1 cellular context compared by ENCODE assay signal in the genomic region with DNA sequence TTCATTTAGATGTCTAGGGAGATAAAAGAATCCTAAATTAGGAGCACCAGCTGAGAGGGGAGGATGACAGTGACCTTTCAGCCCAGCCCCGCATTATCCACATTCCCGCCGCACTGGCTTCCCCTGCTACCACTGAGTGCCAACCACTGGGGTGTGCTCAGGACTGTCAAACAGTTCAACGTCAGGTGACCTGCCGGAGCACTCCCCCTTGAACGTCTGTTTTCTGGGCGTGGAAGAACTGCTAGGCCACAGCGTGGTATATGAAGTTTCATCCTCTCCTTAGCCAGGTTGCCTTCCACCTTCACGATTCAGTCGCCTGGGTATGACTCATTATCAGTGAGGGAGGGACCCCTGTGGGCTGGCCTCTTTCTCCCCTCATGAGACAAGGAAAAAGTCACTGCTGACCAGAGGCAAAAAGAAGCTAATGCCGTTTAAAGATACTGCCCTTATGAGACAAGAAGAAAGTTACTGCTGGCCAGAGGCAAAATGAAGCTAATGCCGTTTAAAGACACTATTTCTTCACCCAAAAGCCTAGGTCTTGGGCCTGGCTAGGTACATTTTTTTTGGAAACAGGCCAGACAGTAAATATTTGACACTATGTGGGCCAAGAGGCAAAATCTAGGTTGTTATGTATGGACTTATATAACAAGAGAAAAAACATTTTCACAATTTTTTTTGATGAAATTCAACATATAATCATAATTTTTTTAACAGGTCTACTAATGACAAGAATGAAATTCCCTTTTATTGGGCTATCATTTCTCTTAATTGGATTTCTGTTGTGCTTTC.
TF ChIP-seq lines count a peak whose summit lies in the region.

No MANE protein-coding gene starts in this region.

TF ChIP-seq in SK-N-SH treated with all-trans-retinoic acid at 6 μM for 48 hours, 23 proteins besides CTCF, POLR2A, EP300 and RAD21 (continued from another document):
- TF ChIP-seq, protein P1, sequence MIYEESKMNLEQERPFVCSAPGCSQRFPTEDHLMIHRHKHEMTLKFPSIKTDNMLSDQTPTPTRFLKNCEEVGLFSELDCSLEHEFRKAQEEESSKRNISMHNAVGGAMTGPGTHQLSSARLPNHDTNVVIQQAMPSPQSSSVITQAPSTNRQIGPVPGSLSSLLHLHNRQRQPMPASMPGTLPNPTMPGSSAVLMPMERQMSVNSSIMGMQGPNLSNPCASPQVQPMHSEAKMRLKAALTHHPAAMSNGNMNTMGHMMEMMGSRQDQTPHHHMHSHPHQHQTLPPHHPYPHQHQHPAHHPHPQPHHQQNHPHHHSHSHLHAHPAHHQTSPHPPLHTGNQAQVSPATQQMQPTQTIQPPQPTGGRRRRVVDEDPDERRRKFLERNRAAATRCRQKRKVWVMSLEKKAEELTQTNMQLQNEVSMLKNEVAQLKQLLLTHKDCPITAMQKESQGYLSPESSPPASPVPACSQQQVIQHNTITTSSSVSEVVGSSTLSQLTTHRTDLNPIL (CRISPR knock-in tag; IDR thresholded peaks at IDR 0.05; ENCODE audit: low read depth), result no peak
- TF ChIP-seq, protein P2, sequence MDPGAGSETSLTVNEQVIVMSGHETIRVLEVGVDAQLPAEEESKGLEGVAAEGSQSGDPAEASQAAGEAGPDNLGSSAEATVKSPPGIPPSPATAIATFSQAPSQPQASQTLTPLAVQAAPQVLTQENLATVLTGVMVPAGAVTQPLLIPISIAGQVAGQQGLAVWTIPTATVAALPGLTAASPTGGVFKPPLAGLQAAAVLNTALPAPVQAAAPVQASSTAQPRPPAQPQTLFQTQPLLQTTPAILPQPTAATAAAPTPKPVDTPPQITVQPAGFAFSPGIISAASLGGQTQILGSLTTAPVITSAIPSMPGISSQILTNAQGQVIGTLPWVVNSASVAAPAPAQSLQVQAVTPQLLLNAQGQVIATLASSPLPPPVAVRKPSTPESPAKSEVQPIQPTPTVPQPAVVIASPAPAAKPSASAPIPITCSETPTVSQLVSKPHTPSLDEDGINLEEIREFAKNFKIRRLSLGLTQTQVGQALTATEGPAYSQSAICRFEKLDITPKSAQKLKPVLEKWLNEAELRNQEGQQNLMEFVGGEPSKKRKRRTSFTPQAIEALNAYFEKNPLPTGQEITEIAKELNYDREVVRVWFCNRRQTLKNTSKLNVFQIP (CRISPR knock-in tag; IDR thresholded peaks at IDR 0.05; ENCODE audit: borderline replicate concordance, low read depth), result no peak
- TF ChIP-seq CSDC2 (CRISPR knock-in tag; IDR thresholded peaks at IDR 0.05) (no peak), ZC3H10 (CRISPR knock-in tag; IDR thresholded peaks at IDR 0.05) (no peak), ZFP30 (CRISPR knock-in tag; IDR thresholded peaks at IDR 0.05) (no peak), TCF4 (CRISPR knock-in tag; IDR thresholded peaks at IDR 0.05; ENCODE audit: borderline replicate concordance) (no peak), PPARA (CRISPR knock-in tag; IDR thresholded peaks at IDR 0.05; ENCODE audit: borderline replicate concordance) (no peak), OSR1 (CRISPR knock-in tag; IDR thresholded peaks at IDR 0.05) (no peak), ZNF565 (CRISPR knock-in tag; conservative IDR thresholded peaks at IDR 0.05; ENCODE audit: low read depth) (no peak), RARB (CRISPR knock-in tag; IDR thresholded peaks at IDR 0.05) (no peak), ISL1 (CRISPR knock-in tag; IDR thresholded peaks at IDR 0.05) (no peak), ZFP3 (CRISPR knock-in tag; IDR thresholded peaks at IDR 0.05) (no peak), GLIS3 (CRISPR knock-in tag; IDR thresholded peaks at IDR 0.05) (no peak), ZNF8 (CRISPR knock-in tag; IDR thresholded peaks at IDR 0.05) (no peak)
- TF ChIP-seq, protein P3, sequence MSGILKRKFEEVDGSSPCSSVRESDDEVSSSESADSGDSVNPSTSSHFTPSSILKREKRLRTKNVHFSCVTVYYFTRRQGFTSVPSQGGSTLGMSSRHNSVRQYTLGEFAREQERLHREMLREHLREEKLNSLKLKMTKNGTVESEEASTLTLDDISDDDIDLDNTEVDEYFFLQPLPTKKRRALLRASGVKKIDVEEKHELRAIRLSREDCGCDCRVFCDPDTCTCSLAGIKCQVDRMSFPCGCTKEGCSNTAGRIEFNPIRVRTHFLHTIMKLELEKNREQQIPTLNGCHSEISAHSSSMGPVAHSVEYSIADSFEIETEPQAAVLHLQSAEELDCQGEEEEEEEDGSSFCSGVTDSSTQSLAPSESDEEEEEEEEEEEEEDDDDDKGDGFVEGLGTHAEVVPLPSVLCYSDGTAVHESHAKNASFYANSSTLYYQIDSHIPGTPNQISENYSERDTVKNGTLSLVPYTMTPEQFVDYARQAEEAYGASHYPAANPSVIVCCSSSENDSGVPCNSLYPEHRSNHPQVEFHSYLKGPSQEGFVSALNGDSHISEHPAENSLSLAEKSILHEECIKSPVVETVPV (CRISPR knock-in tag; IDR thresholded peaks at IDR 0.05), result no peak
